Comparison of ENCODE assay signal across 14 cellular contexts in the genomic region with DNA sequence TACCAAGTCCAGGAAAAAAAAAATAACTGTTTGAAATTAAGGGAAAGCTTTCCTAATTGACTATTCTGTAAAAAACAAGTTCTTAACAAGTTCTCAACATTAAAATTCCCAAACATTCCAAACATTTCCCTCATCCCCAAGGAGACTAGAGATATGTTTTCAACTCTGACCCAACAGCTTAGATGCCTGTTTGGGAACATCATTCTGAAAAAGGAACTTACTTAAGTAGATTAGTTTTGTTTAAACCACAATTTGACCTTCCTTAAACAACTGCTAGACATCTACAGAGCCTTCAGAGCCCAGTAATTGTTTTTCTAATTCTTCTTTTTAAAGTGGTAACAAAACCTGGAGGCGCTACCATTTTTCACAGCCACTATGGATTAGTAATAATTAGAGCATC. TPM values are rescaled to one million over a fixed set of nuclear protein-coding genes. Genes with fewer than 3 reads are reported as not detected.
DNase-seq lines count a peak whose midpoint lies in the region; ATAC-seq and TF ChIP-seq lines count a peak whose summit lies in the region.
"Had no signal": no experiment of that assay in that cellular context is flagged by ENCODE, and none has a peak within 500 bp of the region (broad histone marks: within the 10 kb centered on the region; RNA-seq: fewer than 3 reads in every experiment).

No MANE protein-coding gene starts in this region.

- peaks cover 3% of the 10 kb centered on the region; the same call in 1 of the 2 replicates for H3K36me3 ChIP-seq in GM23248 (ENCODE audit: low read depth)
- no peaks in the 10 kb centered on the region; the same call in 1 of the 2 replicates for H3K36me3 ChIP-seq in H7 (replicated peaks; ENCODE audit: control insufficient read depth, insufficient read depth, low read length)
- no peaks in the 10 kb centered on the region for H3K36me3 ChIP-seq in adrenal gland (replicated peaks in 1 of 2)

- peak; percentile 58 to 68 for ATAC-seq in stimulated activated naive B cell treated with anti-CD40 and anti-IgM and Interleukin-4, amounts not matched to agents 10 μg/mL and 1 μg/mL and 100 μg/mL, for 72 hours (replicated peaks)
- ATAC-seq: left ventricle myocardium superior had no signal

- 94 to 100% methylated on average over 1 of the region's 1 CpG for WGBS in GM23248 (ENCODE audit: low coverage in 1 of 2, low lambda C conversion rate in 2 of 2, missing lambda C conversion rate in 2 of 2), 2 experiments
- WGBS in adrenal gland, 4 donors, result 75 to 82% (median 79%) methylated on average over 1 of the region's 1 CpG

- no peaks in the 10 kb centered on the region for H3K9me2 ChIP-seq in GM23248 (ENCODE audit: insufficient read depth)

- DNase-seq in GM23248 (peak; percentile 6), NOMO-1 treated with DMSO at 0.1 percent for 48 hours (lab: John Stamatoyannopoulos, UW; ENCODE audit: unreplicated experiment) (peak; percentile 84), fibroblast of gingiva (ENCODE audit: low read depth) (peak; percentile 52), H7 (no peak), Ammon's horn (ENCODE audit: low spot score) (no peak), adrenal gland (no peak)
- DNase-seq in stimulated activated naive B cell treated with anti-CD40 and anti-IgM and Interleukin-4, amounts not matched to agents 10 μg/mL and 1 μg/mL and 100 μg/mL, for 72 hours, result no peak
- DNase-seq: hypothalamus, left ventricle myocardium superior, NCI-H146, SHP77, small intestine, substantia nigra had no signal

- H2AFZ ChIP-seq in GM23248, result no peak overlapping the region

- H3K9me3 Mint-ChIP-seq in stimulated activated naive B cell treated with anti-CD40 and anti-IgM and Interleukin-4, amounts not matched to agents 10 μg/mL and 1 μg/mL and 100 μg/mL, for 72 hours, result no peaks in the 10 kb centered on the region

- H3K4me1 Mint-ChIP-seq in stimulated activated naive B cell treated with anti-CD40 and anti-IgM and Interleukin-4, amounts not matched to agents 10 μg/mL and 1 μg/mL and 100 μg/mL, for 72 hours, result peaks cover 23 to 61% of the 10 kb centered on the region in 2 donors

- in situ Hi-C loops in GM23248 (cut with MboI), result no loop called here

- H3K27ac ChIP-seq in GM23248 (peak overlapping the region; percentile 6; the same call in 1 of the 2 replicates), adrenal gland (peak overlapping the region in 1 of 5 donors; percentile 13)
- H3K27ac ChIP-seq: cardiac muscle cell had no signal

- no peak overlapping the region for H3K4me3 Mint-ChIP-seq in stimulated activated naive B cell treated with anti-CD40 and anti-IgM and Interleukin-4, amounts not matched to agents 10 μg/mL and 1 μg/mL and 100 μg/mL, for 72 hours

- no peak overlapping the region for H3K9ac ChIP-seq in GM23248

- H3K4me1 ChIP-seq in GM23248 (ENCODE audit: insufficient read depth) (peaks cover 26% of the 10 kb centered on the region), adrenal gland (replicated peaks in 1 of 2) (peaks cover 0 to 5% of the 10 kb centered on the region in 2 donors)

- H3F3A ChIP-seq in GM23248 (ENCODE audit: insufficient read depth), result peaks cover 23% of the 10 kb centered on the region

- no peaks in the 10 kb centered on the region for H3K27me3 ChIP-seq in GM23248 (replicated peaks; ENCODE audit: insufficient read depth)
- H3K27me3 ChIP-seq in H7 (ENCODE audit: control insufficient read depth, insufficient read depth, low read length), result no peaks in the 10 kb centered on the region
- no peaks in the 10 kb centered on the region for H3K27me3 ChIP-seq in adrenal gland
- H3K27me3 ChIP-seq: cardiac muscle cell had no signal

- H3K27ac Mint-ChIP-seq in stimulated activated naive B cell treated with anti-CD40 and anti-IgM and Interleukin-4, amounts not matched to agents 10 μg/mL and 1 μg/mL and 100 μg/mL, for 72 hours, result no peak overlapping the region

- no peak overlapping the region for H3K4me3 ChIP-seq in GM23248
- no peak overlapping the region for H3K4me3 ChIP-seq in H7 (ENCODE audit: insufficient read depth, low read depth, low read length)
- no peak overlapping the region for H3K4me3 ChIP-seq in adrenal gland
- H3K4me3 ChIP-seq: cardiac muscle cell had no signal

- H3K4me2 ChIP-seq in GM23248 (ENCODE audit: unreplicated experiment), result no peak overlapping the region

- TF ChIP-seq POLR2A in adrenal gland (IDR thresholded peaks at IDR 0.05), result no peak

- H3K36me3 Mint-ChIP-seq in stimulated activated naive B cell treated with anti-CD40 and anti-IgM and Interleukin-4, amounts not matched to agents 10 μg/mL and 1 μg/mL and 100 μg/mL, for 72 hours, result peaks cover 21 to 35% of the 10 kb centered on the region in 2 donors

- no peaks in the 10 kb centered on the region for H4K20me1 ChIP-seq in GM23248 (ENCODE audit: insufficient read depth)

- peaks cover 99% of the 10 kb centered on the region for H3K79me2 ChIP-seq in GM23248 (ENCODE audit: insufficient read depth)

- H3K27me3 Mint-ChIP-seq in stimulated activated naive B cell treated with anti-CD40 and anti-IgM and Interleukin-4, amounts not matched to agents 10 μg/mL and 1 μg/mL and 100 μg/mL, for 72 hours, result no peaks in the 10 kb centered on the region

- TF ChIP-seq CTCF in adrenal gland (IDR thresholded peaks at IDR 0.05), result no peak

- intact Hi-C loops in adrenal gland (cut with DNase I), result no loop called here

- no peaks in the 10 kb centered on the region for H3K9me3 ChIP-seq in GM23248 (ENCODE audit: low read depth)
- H3K9me3 ChIP-seq in adrenal gland (replicated peaks in 1 of 3), result no peaks in the 10 kb centered on the region

RNA-seq across cellular contexts. Expression of gene UBR1, which starts 12.8 kb away (rescaled TPM):
- total RNA-seq in GM23248 (2014; rRNA removed; shearing (Covaris generic)), result 26.0 and 33.5 TPM in 2 replicates
- polyA plus RNA-seq in GM23248 (2016; fragmentation: Nextera tagmentation; extraction: Ambion mirVana) (15.3 and 16.2 TPM in 2 replicates), adrenal gland (10 to 100 TPM in 1 of 3 donors, 1 to 10 TPM in 2; 3.9 to 21.1 (median 4.5) TPM)
- 13.0 and 16.3 TPM in 2 replicates for total RNA-seq in H7 (2014; rRNA removed; shearing (Covaris generic))
- 10 to 100 TPM; 15.3 to 28.7 (median 23.8) TPM for total RNA-seq in adrenal gland

RNA-seq across cellular contexts. Expression of gene TMEM62, which starts 40.4 kb away (rescaled TPM):
- 5.9 and 11.2 TPM in 2 replicates for total RNA-seq in GM23248 (2014; rRNA removed; shearing (Covaris generic))
- polyA plus RNA-seq in GM23248 (2016; fragmentation: Nextera tagmentation; extraction: Ambion mirVana) (6.5 and 8.2 TPM in 2 replicates), adrenal gland (10 to 100 TPM; 17.5 to 21.9 (median 18.4) TPM)
- total RNA-seq in H7 (2014; rRNA removed; shearing (Covaris generic)), result 1.8 and 4.8 TPM in 2 replicates
- 10 to 100 TPM; 11.3 to 25.9 (median 18.3) TPM for total RNA-seq in adrenal gland

Comparison
In these comparisons a context has a peak if more than half of its experiments do, and no peak if none do; other contexts are left out.
1. DNase-seq: peak in GM23248 (single experiment), NOMO-1 treated with DMSO at 0.1 percent for 48 hours (single experiment) and fibroblast of gingiva (single experiment); none in stimulated activated naive B cell treated with anti-CD40 and anti-IgM and Interleukin-4, amounts not matched to agents 10 μg/mL and 1 μg/mL and 100 μg/mL, for 72 hours (single experiment), H7 (single experiment), Ammon's horn (single experiment) and adrenal gland (0 of 7).